Comparison of ENCODE assay signal across 2 cellular contexts in the genomic region with DNA sequence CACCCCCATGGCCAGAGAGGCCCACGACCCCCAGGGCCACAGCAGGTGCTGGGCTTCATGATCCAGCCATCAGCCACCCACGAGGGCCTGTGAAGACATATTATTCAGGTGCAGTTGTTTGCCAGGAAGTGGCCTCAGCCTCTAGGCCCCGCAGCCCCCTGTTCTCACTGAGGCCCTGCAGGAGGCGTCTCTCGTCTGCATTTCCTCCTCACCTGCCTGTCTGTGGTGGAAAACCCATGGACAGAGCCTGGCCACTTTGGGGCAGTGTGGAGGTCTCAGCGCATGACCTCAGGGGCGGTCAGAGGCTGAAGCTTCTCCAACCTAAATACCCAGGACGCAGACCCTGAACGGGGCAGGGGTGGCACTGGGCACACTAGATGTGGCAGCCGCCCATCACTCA.
TF ChIP-seq lines count a peak whose summit lies in the region.

No MANE protein-coding gene starts in this region.

TF ChIP-seq in GM23338, 12 proteins besides CTCF, POLR2A, EP300 and RAD21:
- TF ChIP-seq CREB1 (CRISPR knock-in tag; IDR thresholded peaks at IDR 0.05; ENCODE audit: low read depth) (no peak), ZNF114 (CRISPR knock-in tag; IDR thresholded peaks at IDR 0.05) (no peak), NANOG (IDR thresholded peaks at IDR 0.05; ENCODE audit: borderline replicate concordance) (no peak), EZH2phosphoT487 (IDR thresholded peaks at IDR 0.05; ENCODE audit: unreplicated experiment) (no peak), ZNF331 (CRISPR knock-in tag; IDR thresholded peaks at IDR 0.05; ENCODE audit: low read depth) (no peak), JUNB (IDR thresholded peaks at IDR 0.05; ENCODE audit: unreplicated experiment) (no peak)
- TF ChIP-seq, protein P1, sequence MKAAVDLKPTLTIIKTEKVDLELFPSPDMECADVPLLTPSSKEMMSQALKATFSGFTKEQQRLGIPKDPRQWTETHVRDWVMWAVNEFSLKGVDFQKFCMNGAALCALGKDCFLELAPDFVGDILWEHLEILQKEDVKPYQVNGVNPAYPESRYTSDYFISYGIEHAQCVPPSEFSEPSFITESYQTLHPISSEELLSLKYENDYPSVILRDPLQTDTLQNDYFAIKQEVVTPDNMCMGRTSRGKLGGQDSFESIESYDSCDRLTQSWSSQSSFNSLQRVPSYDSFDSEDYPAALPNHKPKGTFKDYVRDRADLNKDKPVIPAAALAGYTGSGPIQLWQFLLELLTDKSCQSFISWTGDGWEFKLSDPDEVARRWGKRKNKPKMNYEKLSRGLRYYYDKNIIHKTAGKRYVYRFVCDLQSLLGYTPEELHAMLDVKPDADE (IDR thresholded peaks at IDR 0.05), result no peak

TF ChIP-seq in WTC11, 78 proteins besides CTCF, POLR2A, EP300 and RAD21:
- TF ChIP-seq TP53 (CRISPR knock-in tag; IDR thresholded peaks at IDR 0.05) (peak; percentile 64; the same call in 1 of the 2 replicates), ZBTB21 (CRISPR knock-in tag; IDR thresholded peaks at IDR 0.05; ENCODE audit: borderline replicate concordance) (no peak)
